ENCODE assay signal across 15 cellular contexts in genomic region chr12:66314278-66314677, GRCh38.
"Had no signal": no experiment of that assay in that cellular context is flagged by ENCODE, and none has a peak within 500 bp of the region (broad histone marks: within the 10 kb centered on the region; RNA-seq: fewer than 3 reads in every experiment).

No MANE protein-coding gene starts in this region.

- H3K27ac Mint-ChIP-seq: activated CD4-positive, alpha-beta T cell treated with anti-CD3 and anti-CD28 coated beads for 36 hours had no signal

- H3K9me3 ChIP-seq: adrenal gland, neutrophil, right atrium auricular region, tibial nerve had no signal

- DNase-seq: activated CD4-positive, alpha-beta T cell treated with anti-CD3 and anti-CD28 coated beads for 36 hours; activated naive CD4-positive, alpha-beta T cell; adrenal gland; central memory CD4-positive, alpha-beta T cell; cortex of kidney; effector CD8-positive, alpha-beta T cell; hippocampal formation; kidney glomerular epithelial cell; posterior cingulate gyrus; Right ventricle myocardium superior had no signal

- H3K27me3 Mint-ChIP-seq: activated CD4-positive, alpha-beta T cell treated with anti-CD3 and anti-CD28 coated beads for 36 hours had no signal

- H3K27me3 ChIP-seq: adrenal gland, neutrophil, right atrium auricular region, tibial nerve had no signal

- H3K36me3 ChIP-seq: adrenal gland, right atrium auricular region had no signal

- H3K27ac ChIP-seq: adrenal gland, neutrophil, right atrium auricular region, skin epidermis, tibial nerve, VCaP had no signal

- ATAC-seq: activated CD4-positive, alpha-beta T cell treated with anti-CD3 and anti-CD28 coated beads for 36 hours had no signal

- H3K4me3 Mint-ChIP-seq: activated CD4-positive, alpha-beta T cell treated with anti-CD3 and anti-CD28 coated beads for 36 hours had no signal

- H3K4me3 ChIP-seq: adrenal gland, right atrium auricular region, skin epidermis, tibial nerve had no signal

- H3K4me1 ChIP-seq: right atrium auricular region, tibial nerve had no signal
